ENCODE assay signal across 16 cellular contexts in the genomic region with DNA sequence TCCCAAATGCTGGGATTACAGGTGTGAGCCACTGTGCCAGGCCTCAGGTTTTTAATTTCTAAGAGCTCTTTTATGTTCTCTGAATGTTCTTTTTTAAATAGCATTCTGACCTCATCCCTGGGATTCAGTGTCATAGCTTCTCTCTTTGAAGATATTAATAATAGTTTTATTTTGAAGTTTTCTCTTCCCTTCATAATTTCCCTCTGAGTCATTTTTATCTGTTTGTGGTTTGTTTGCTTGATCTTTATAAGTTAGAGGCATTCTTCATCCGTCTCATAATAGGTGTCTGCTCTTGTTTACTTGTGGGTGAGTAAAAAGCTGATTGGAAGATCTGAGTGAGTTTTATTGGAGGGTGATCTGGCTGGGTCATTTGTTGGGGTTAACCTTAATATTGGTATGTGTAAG. TPM values are rescaled to one million over a fixed set of nuclear protein-coding genes. Genes with fewer than 3 reads are reported as not detected.
DNase-seq lines count a peak whose midpoint lies in the region; ATAC-seq and TF ChIP-seq lines count a peak whose summit lies in the region.
"Had no signal": no experiment of that assay in that cellular context is flagged by ENCODE, and none has a peak within 500 bp of the region (broad histone marks: within the 10 kb centered on the region; RNA-seq: fewer than 3 reads in every experiment).

No MANE protein-coding gene starts in this region.

- no peaks in the 10 kb centered on the region for H4K20me1 ChIP-seq in PC-3 (ENCODE audit: low read length)

- H3K27me3 Mint-ChIP-seq in activated T-cell treated with anti-CD3 and anti-CD28 coated beads, Interleukin-2, amount 50 U/mL, for 72 hours (ENCODE audit: low read depth), result peaks cover 16% of the 10 kb centered on the region

- TF ChIP-seq CTCF in PC-3 (conservative IDR thresholded peaks at IDR 0.05; ENCODE audit: low read depth, low read length) (no peak), choroid plexus epithelial cell (conservative IDR thresholded peaks at IDR 0.05; ENCODE audit: low read depth, low read length) (no peak)

- H2AFZ ChIP-seq in PC-3 (ENCODE audit: low read length), result no peak overlapping the region

- H3K4me3 Mint-ChIP-seq in activated T-cell treated with anti-CD3 and anti-CD28 coated beads, Interleukin-2, amount 50 U/mL, for 72 hours, result no peak overlapping the region

- H3K27me3 ChIP-seq in PC-3 (ENCODE audit: low read length), result no peaks in the 10 kb centered on the region

- no peak overlapping the region for H3K27ac Mint-ChIP-seq in activated T-cell treated with anti-CD3 and anti-CD28 coated beads, Interleukin-2, amount 50 U/mL, for 72 hours

- peak overlapping the region; percentile 50 for H3K27ac ChIP-seq in PC-3 (ENCODE audit: low read length)

- DNase-seq in ELR (ENCODE audit: low read depth), result peak; percentile 79
- DNase-seq in PC-3, result peak; percentile 85
- peak; percentile 79 for DNase-seq in choroid plexus epithelial cell (ENCODE audit: low read depth)
- peak; percentile 74 for DNase-seq in non-pigmented ciliary epithelial cell (ENCODE audit: low read depth)
- no peak for DNase-seq in DMS 273 (lab: John Stamatoyannopoulos, UW; ENCODE audit: unreplicated experiment)
- no peak for DNase-seq in effector CD4-positive, alpha-beta T cell
- DNase-seq in stimulated activated CD4-positive, alpha-beta T cell treated with anti-CD3 and anti-CD28 coated beads, Interleukin-1b, Interleukin-23, amount 100 ng/mL, for 48 hours, result no peak
- no peak for DNase-seq in activated T-cell treated with anti-CD3 and anti-CD28 coated beads, Interleukin-2, amount 50 U/mL, for 72 hours
- DNase-seq: activated gamma-delta T cell; amygdala; Caco-2; GOT3; NCI-H187 treated with DMSO at 0.1 percent for 48 hours; NCI-H524; stimulated activated CD4-positive, alpha-beta T cell treated with anti-CD3 and anti-CD28 coated beads, Interleukin-4, amount 100 ng/mL, for 4 hours; stimulated activated CD8-positive, alpha-beta memory T cell treated with anti-CD3 and anti-CD28 coated beads, Interleukin-4, amount 100 ng/mL, for 48 hours had no signal

- POLR2A ChIA-PET in PC-3 (lab: Charles Lee; ENCODE audit: unreplicated experiment), result no interaction called here

- no peaks in the 10 kb centered on the region for H3K79me2 ChIP-seq in PC-3 (ENCODE audit: low read length)

- no peaks in the 10 kb centered on the region for H3K36me3 ChIP-seq in PC-3 (ENCODE audit: low read depth, low read length)

- no peak overlapping the region for H3K9ac ChIP-seq in PC-3 (ENCODE audit: low read length)

- H3F3A ChIP-seq in PC-3 (ENCODE audit: low read length, unreplicated experiment), result no peaks in the 10 kb centered on the region

- H3K4me1 Mint-ChIP-seq in activated T-cell treated with anti-CD3 and anti-CD28 coated beads, Interleukin-2, amount 50 U/mL, for 72 hours (ENCODE audit: low read depth), result no peaks in the 10 kb centered on the region

- no peaks in the 10 kb centered on the region for H3K36me3 Mint-ChIP-seq in activated T-cell treated with anti-CD3 and anti-CD28 coated beads, Interleukin-2, amount 50 U/mL, for 72 hours (ENCODE audit: insufficient read depth in 2 of 2)

- H3K4me3 ChIP-seq in PC-3 (ENCODE audit: low read length) (no peak overlapping the region), choroid plexus epithelial cell (ENCODE audit: low read depth, low read length) (no peak overlapping the region)

- H3K4me1 ChIP-seq in PC-3 (ENCODE audit: insufficient read depth, low read length), result peaks cover 11% of the 10 kb centered on the region
- H3K4me1 ChIP-seq: Caco-2 had no signal

- peak; percentile 89 for ATAC-seq in PC-3
- no peak for ATAC-seq in activated T-cell treated with anti-CD3 and anti-CD28 coated beads, Interleukin-2, amount 50 U/mL, for 72 hours (replicated peaks in 1 of 2)

- no peaks in the 10 kb centered on the region for H3K9me3 Mint-ChIP-seq in activated T-cell treated with anti-CD3 and anti-CD28 coated beads, Interleukin-2, amount 50 U/mL, for 72 hours

- peak overlapping the region; percentile 36; the same call in 1 of the 2 replicates for H3K4me2 ChIP-seq in PC-3 (ENCODE audit: low read length)

- no TSS peak for BruUV-seq in PC-3 (replicated peaks; lab: Mats Ljungman, UMichigan)

- H3K9me2 ChIP-seq in PC-3 (replicated peaks; ENCODE audit: low read length), result no peaks in the 10 kb centered on the region

- intact Hi-C loops in PC-3 (cut with micrococcal nuclease), result no loop called here

- no peaks in the 10 kb centered on the region for H3K9me3 ChIP-seq in PC-3 (ENCODE audit: low read length)
- H3K9me3 ChIP-seq: Caco-2 had no signal

- CTCF ChIA-PET in PC-3 (lab: Charles Lee), result no interaction called here

RNA-seq across cellular contexts. Expression of a gene that starts 12.5 kb away (rescaled TPM):
- total RNA-seq in PC-3 (2014; rRNA removed), result not detected in 2 replicates
- not detected for total RNA-seq in activated T-cell treated with anti-CD3 and anti-CD28 coated beads, Interleukin-2, amount 50 U/mL, for 72 hours
- total RNA-seq: Caco-2 had no signal

Comparison
In these comparisons a context has a peak if more than half of its experiments do, and no peak if none do; other contexts are left out.
1. DNase-seq: peak in ELR (single experiment), PC-3 (single experiment), choroid plexus epithelial cell (single experiment) and non-pigmented ciliary epithelial cell (single experiment); none in DMS 273 (single experiment), effector CD4-positive, alpha-beta T cell (single experiment), stimulated activated CD4-positive, alpha-beta T cell treated with anti-CD3 and anti-CD28 coated beads, Interleukin-1b, Interleukin-23, amount 100 ng/mL, for 48 hours (single experiment) and activated T-cell treated with anti-CD3 and anti-CD28 coated beads, Interleukin-2, amount 50 U/mL, for 72 hours (0 of 2).